ENCODE assay signal across 17 cellular contexts in genomic region chr6:8268606-8269005, GRCh38.
DNase-seq lines count a peak whose midpoint lies in the region; ATAC-seq, FAIRE-seq and TF ChIP-seq lines count a peak whose summit lies in the region.
"Had no signal": no experiment of that assay in that cellular context is flagged by ENCODE, and none has a peak within 500 bp of the region (broad histone marks: within the 10 kb centered on the region; RNA-seq: fewer than 3 reads in every experiment).

No MANE protein-coding gene starts in this region.

- CTCF ChIA-PET in GM12878 (lab: Yijun Ruan, JAX): no interaction called here

- H3K9me3 Mint-ChIP-seq in mesothelial cell of epicardium: peaks cover 5% of the 10 kb centered on the region

- no peak overlapping the region for H3K27ac ChIP-seq in GM12878 (ENCODE audit: control insufficient read depth, insufficient read depth)
- H3K27ac ChIP-seq: A549, HL-60 had no signal

- TF ChIP-seq RAD21 in GM12878 (IDR thresholded peaks at IDR 0.05; ENCODE audit: insufficient read depth, low read depth, low read length): no peak

- intact Hi-C loops in GM12878 (cut with micrococcal nuclease; ENCODE audit: unreplicated experiment): no loop called here

- no peaks in the 10 kb centered on the region for H4K20me1 ChIP-seq in GM12878 (ENCODE audit: control insufficient read depth, insufficient read depth)

- SMC1A ChIA-PET in GM12878 (lab: Charles Lee; ENCODE audit: uncharacterized antibody, unreplicated experiment): no interaction called here

- H3K4me3 Mint-ChIP-seq in mesothelial cell of epicardium: no peak overlapping the region
- H3K4me3 Mint-ChIP-seq: CD14-positive monocyte; CD8-positive, alpha-beta T cell; HFFc6 had no signal

- no peaks in the 10 kb centered on the region; the same call in 1 of the 2 replicates for H3K4me1 ChIP-seq in GM12878 (ENCODE audit: control insufficient read depth, insufficient read depth, low read length)
- H3K4me1 ChIP-seq: A549, BE2C had no signal

- no peaks in the 10 kb centered on the region for H3K9me3 ChIP-seq in GM12878 (replicated peaks; ENCODE audit: control insufficient read depth, insufficient read depth, low read length)
- H3K9me3 ChIP-seq: A549, BE2C had no signal

- in situ Hi-C loops in GM12878 (cut with MboI): no loop called here

- H3K36me3 Mint-ChIP-seq in mesothelial cell of epicardium: peaks cover 4% of the 10 kb centered on the region
- H3K36me3 Mint-ChIP-seq: CD14-positive monocyte; CD8-positive, alpha-beta T cell had no signal

- no peaks in the 10 kb centered on the region for H3K79me2 ChIP-seq in GM12878 (ENCODE audit: control insufficient read depth, insufficient read depth, low read length)

- FAIRE-seq in GM12878 (lab: Jason Lieb, UNC) (no peak), D721Med (lab: Jason Lieb, UNC) (no peak)
- FAIRE-seq: A549 had no signal

- ATAC-seq in GM18868 (IDR thresholded peaks at IDR 0.05; ENCODE audit: unreplicated experiment): peak; percentile 63
- peak; percentile 68 for ATAC-seq in HG02885 (IDR thresholded peaks at IDR 0.05; ENCODE audit: poor library complexity, unreplicated experiment)
- no peak for ATAC-seq in GM12878
- no peak for ATAC-seq in HG03196 (IDR thresholded peaks at IDR 0.05; ENCODE audit: unreplicated experiment)
- ATAC-seq: A549; CD8-positive, alpha-beta T cell had no signal

- peaks cover 39% of the 10 kb centered on the region for H3K4me1 Mint-ChIP-seq in mesothelial cell of epicardium
- H3K4me1 Mint-ChIP-seq: CD14-positive monocyte had no signal

- BruUV-seq in GM12878 (replicated peaks; lab: Mats Ljungman, UMichigan): no TSS peak

- RAD21 ChIA-PET in GM12878 (lab: Charles Lee; ENCODE audit: unreplicated experiment): no interaction called here

- H3K4me3 ChIP-seq in GM12878: no peak overlapping the region
- H3K4me3 ChIP-seq: A549 had no signal

- no peaks in the 10 kb centered on the region for H3K36me3 ChIP-seq in GM12878 (ENCODE audit: control insufficient read depth in 2 of 2, insufficient read depth in 2 of 2, low read length in 1 of 2)
- H3K36me3 ChIP-seq: BE2C had no signal

- H2AFZ ChIP-seq in GM12878 (ENCODE audit: control insufficient read depth, low read depth, low read length): no peak overlapping the region

- H3K27me3 Mint-ChIP-seq in mesothelial cell of epicardium (ENCODE audit: low read depth): no peaks in the 10 kb centered on the region

- POLR2A ChIA-PET in GM12878 (lab: Charles Lee): no interaction called here

- H3K27me3 ChIP-seq in GM12878 (replicated peaks in 1 of 2; ENCODE audit: control insufficient read depth in 2 of 2, insufficient read depth in 2 of 2, low read length in 1 of 2): no peaks in the 10 kb centered on the region

- DNase-seq in GM12878 (ENCODE audit: low read depth, low spot score) (no peak), mesothelial cell of epicardium (ENCODE audit: low spot score in 2 of 2, unreplicated experiment in 2 of 2) (no peak), D721Med (ENCODE audit: insufficient read length, low spot score) (no peak), OCI-M1 (lab: John Stamatoyannopoulos, UW) (no peak)
- DNase-seq: BE2C; CD8-positive, alpha-beta T cell; COR-L47; DND-41; GDM1; HCEC 1CT; HFFc6 had no signal

- WGBS in GM12878 (ENCODE audit: insufficient coverage, insufficient replicate concordance, low lambda C conversion rate, missing lambda C conversion rate): 3% methylated on average over 9 of the region's 9 CpGs

- no peak overlapping the region for H3K9ac ChIP-seq in GM12878 (ENCODE audit: control insufficient read depth, insufficient read depth, low read length)

- TF ChIP-seq CTCF in GM12878 (IDR thresholded peaks at IDR 0.05 in 2 of 3, conservative IDR thresholded peaks at IDR 0.05 in 1 of 3; ENCODE audit: control insufficient read depth in 2 of 3, extremely low read depth in 1 of 3, insufficient read depth in 1 of 3, low read depth in 3 of 3, low read length in 3 of 3) (no peak), mesothelial cell of epicardium (IDR thresholded peaks at IDR 0.05; ENCODE audit: unreplicated experiment) (no peak), D721Med (IDR thresholded peaks at IDR 0.05; ENCODE audit: insufficient read depth, missing control alignments) (no peak)

- TF ChIP-seq POLR2A in GM12878 (IDR thresholded peaks at IDR 0.05; ENCODE audit: low read depth, low read length): no peak

- H3K4me2 ChIP-seq in GM12878 (ENCODE audit: control insufficient read depth, insufficient read depth): no peak overlapping the region
- H3K4me2 ChIP-seq: A549 had no signal

- H3K27ac Mint-ChIP-seq in mesothelial cell of epicardium: peak overlapping the region; percentile 33
- H3K27ac Mint-ChIP-seq: CD8-positive, alpha-beta T cell; HFFc6 had no signal

- no peak for TF ChIP-seq EP300 in GM12878 (IDR thresholded peaks at IDR 0.05; ENCODE audit: borderline replicate concordance in 1 of 2, control insufficient read depth in 1 of 2, low read depth in 2 of 2, low read length in 2 of 2)

TF ChIP-seq in GM12878, 131 proteins besides CTCF, POLR2A, EP300 and RAD21:
- no peak for TF ChIP-seq SREBF2 (IDR thresholded peaks at IDR 0.05; ENCODE audit: low read length)
- TF ChIP-seq, protein P1, sequence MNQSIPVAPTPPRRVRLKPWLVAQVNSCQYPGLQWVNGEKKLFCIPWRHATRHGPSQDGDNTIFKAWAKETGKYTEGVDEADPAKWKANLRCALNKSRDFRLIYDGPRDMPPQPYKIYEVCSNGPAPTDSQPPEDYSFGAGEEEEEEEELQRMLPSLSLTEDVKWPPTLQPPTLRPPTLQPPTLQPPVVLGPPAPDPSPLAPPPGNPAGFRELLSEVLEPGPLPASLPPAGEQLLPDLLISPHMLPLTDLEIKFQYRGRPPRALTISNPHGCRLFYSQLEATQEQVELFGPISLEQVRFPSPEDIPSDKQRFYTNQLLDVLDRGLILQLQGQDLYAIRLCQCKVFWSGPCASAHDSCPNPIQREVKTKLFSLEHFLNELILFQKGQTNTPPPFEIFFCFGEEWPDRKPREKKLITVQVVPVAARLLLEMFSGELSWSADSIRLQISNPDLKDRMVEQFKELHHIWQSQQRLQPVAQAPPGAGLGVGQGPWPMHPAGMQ (IDR thresholded peaks at IDR 0.05; ENCODE audit: borderline replicate concordance): no peak
- no peak for TF ChIP-seq NR2C2 (IDR thresholded peaks at IDR 0.05; ENCODE audit: borderline replicate concordance, control insufficient read depth, insufficient read length, low read depth)
- TF ChIP-seq PAX5 (IDR thresholded peaks at IDR 0.05; ENCODE audit: borderline replicate concordance, low read depth, low read length): no peak
- 0 out of 2 replicates have a peak, but pooled peaks have one; percentile 19 for TF ChIP-seq IKZF1 (conservative IDR thresholded peaks at IDR 0.05)
- TF ChIP-seq ASH2L (IDR thresholded peaks at IDR 0.05; ENCODE audit: borderline replicate concordance, low read depth): no peak

Comparison
In these comparisons a context has a peak if more than half of its experiments do, and no peak if none do; other contexts are left out.
1. ATAC-seq: peak in GM18868 (single experiment) and HG02885 (single experiment); none in GM12878 (single experiment) and HG03196 (single experiment).